In genomic region chrX:31333181-31333831, GRCh38 we compare ENCODE assay signal across 14 cellular contexts.
DNase-seq lines count a peak whose midpoint lies in the region; ATAC-seq and TF ChIP-seq lines count a peak whose summit lies in the region.
"Had no signal": no experiment of that assay in that cellular context is flagged by ENCODE, and none has a peak within 500 bp of the region (broad histone marks: within the 10 kb centered on the region; RNA-seq: fewer than 3 reads in every experiment).

No MANE protein-coding gene starts in this region.

- peak overlapping the region; percentile 4 for H3K4me3 Mint-ChIP-seq in osteocyte (ENCODE audit: unreplicated experiment)
- H3K4me3 Mint-ChIP-seq: activated naive CD8-positive, alpha-beta T cell; natural killer cell; stimulated activated naive B cell treated with anti-CD40 and anti-IgM and Interleukin-4, amounts not matched to agents 10 μg/mL and 1 μg/mL and 100 μg/mL, for 72 hours had no signal

- peaks cover 64% of the 10 kb centered on the region for H3K4me1 Mint-ChIP-seq in osteocyte (ENCODE audit: unreplicated experiment)
- H3K4me1 Mint-ChIP-seq: natural killer cell; stimulated activated naive B cell treated with anti-CD40 and anti-IgM and Interleukin-4, amounts not matched to agents 10 μg/mL and 1 μg/mL and 100 μg/mL, for 72 hours had no signal

- DNase-seq in Daoy (ENCODE audit: low read depth) (peak; percentile 36), RWPE1 (ENCODE audit: low spot score) (peak; percentile 36), fibroblast of gingiva (ENCODE audit: low read depth) (peak; percentile 2), osteocyte (ENCODE audit: extremely low spot score, unreplicated experiment) (no peak), hypothalamus (lab: John Stamatoyannopoulos, UW) (no peak)
- DNase-seq in activated naive CD4-positive, alpha-beta T cell treated with anti-CD3 and anti-CD28 coated beads, Interleukin-2, amount 50 U/mL, for 72 hours (ENCODE audit: low spot score in 2 of 2), result no peak
- DNase-seq in activated CD8-positive, alpha-beta memory T cell treated with anti-CD3 and anti-CD28 coated beads, Interleukin-2, amount 50 U/mL, for 48 hours, result no peak
- DNase-seq: dorsolateral prefrontal cortex; Karpas-422; natural killer cell; stimulated activated naive B cell treated with anti-CD40 and anti-IgM and Interleukin-4, amounts not matched to agents 10 μg/mL and 1 μg/mL and 100 μg/mL, for 72 hours had no signal

- H3K27ac Mint-ChIP-seq in osteocyte (ENCODE audit: unreplicated experiment), result peak overlapping the region; percentile 90
- no peak overlapping the region for H3K27ac Mint-ChIP-seq in activated naive CD4-positive, alpha-beta T cell treated with anti-CD3 and anti-CD28 coated beads, Interleukin-2, amount 50 U/mL, for 72 hours
- H3K27ac Mint-ChIP-seq: activated naive CD8-positive, alpha-beta T cell; natural killer cell; stimulated activated naive B cell treated with anti-CD40 and anti-IgM and Interleukin-4, amounts not matched to agents 10 μg/mL and 1 μg/mL and 100 μg/mL, for 72 hours had no signal

- CTCF ChIA-PET in RWPE1 (lab: Yijun Ruan, JAX), result no interaction called here

- peaks cover 2% of the 10 kb centered on the region for H3K36me3 Mint-ChIP-seq in osteocyte (ENCODE audit: unreplicated experiment)
- H3K36me3 Mint-ChIP-seq in activated naive CD4-positive, alpha-beta T cell treated with anti-CD3 and anti-CD28 coated beads, Interleukin-2, amount 50 U/mL, for 72 hours, result no peaks in the 10 kb centered on the region
- H3K36me3 Mint-ChIP-seq: activated naive CD8-positive, alpha-beta T cell; natural killer cell; stimulated activated naive B cell treated with anti-CD40 and anti-IgM and Interleukin-4, amounts not matched to agents 10 μg/mL and 1 μg/mL and 100 μg/mL, for 72 hours had no signal

- no peak for TF ChIP-seq CTCF in RWPE1 (conservative IDR thresholded peaks at IDR 0.05; ENCODE audit: low read depth)
- TF ChIP-seq CTCF in osteocyte (IDR thresholded peaks at IDR 0.05), result no peak

- H3K9me3 Mint-ChIP-seq in osteocyte (ENCODE audit: unreplicated experiment), result peaks cover 10% of the 10 kb centered on the region
- no peaks in the 10 kb centered on the region for H3K9me3 Mint-ChIP-seq in activated naive CD4-positive, alpha-beta T cell treated with anti-CD3 and anti-CD28 coated beads, Interleukin-2, amount 50 U/mL, for 72 hours
- H3K9me3 Mint-ChIP-seq: stimulated activated naive B cell treated with anti-CD40 and anti-IgM and Interleukin-4, amounts not matched to agents 10 μg/mL and 1 μg/mL and 100 μg/mL, for 72 hours had no signal

- no peak for ATAC-seq in activated naive CD4-positive, alpha-beta T cell treated with anti-CD3 and anti-CD28 coated beads, Interleukin-2, amount 50 U/mL, for 72 hours
- no peak for ATAC-seq in GM18873 (IDR thresholded peaks at IDR 0.05; ENCODE audit: low FRiP score, unreplicated experiment)
- ATAC-seq: HCT116; natural killer cell; stimulated activated naive B cell treated with anti-CD40 and anti-IgM and Interleukin-4, amounts not matched to agents 10 μg/mL and 1 μg/mL and 100 μg/mL, for 72 hours had no signal

- H3K27me3 Mint-ChIP-seq in osteocyte (ENCODE audit: unreplicated experiment), result no peaks in the 10 kb centered on the region
- H3K27me3 Mint-ChIP-seq: stimulated activated naive B cell treated with anti-CD40 and anti-IgM and Interleukin-4, amounts not matched to agents 10 μg/mL and 1 μg/mL and 100 μg/mL, for 72 hours had no signal

- POLR2A ChIA-PET in RWPE1 (lab: Yijun Ruan, JAX; ENCODE audit: low non-redundant PET), result interaction anchor here (0.6 kb wide), 1 partner anchor 33 kb away, joined by 8 read pairs; no protein-coding TSS in a partner anchor

- H3K27ac ChIP-seq in RWPE1, result peak overlapping the region; percentile 74
- H3K27ac ChIP-seq: dorsolateral prefrontal cortex had no signal

Comparison
In these comparisons a context has a peak if more than half of its experiments do, and no peak if none do; other contexts are left out.
1. DNase-seq: peak in Daoy (single experiment), RWPE1 (single experiment) and fibroblast of gingiva (single experiment); none in osteocyte (single experiment), activated naive CD4-positive, alpha-beta T cell treated with anti-CD3 and anti-CD28 coated beads, Interleukin-2, amount 50 U/mL, for 72 hours (0 of 2), hypothalamus (0 of 51) and activated CD8-positive, alpha-beta memory T cell treated with anti-CD3 and anti-CD28 coated beads, Interleukin-2, amount 50 U/mL, for 48 hours (single experiment).